Comparison of ENCODE assay signal across 8 cellular contexts in genomic region chr9:19379697-19380046, GRCh38. TPM values are rescaled to one million over a fixed set of nuclear protein-coding genes. Genes with fewer than 3 reads are reported as not detected.
DNase-seq lines count a peak whose midpoint lies in the region; ATAC-seq and TF ChIP-seq lines count a peak whose summit lies in the region.

No MANE protein-coding gene starts in this region.

- H3K4me1 Mint-ChIP-seq in T-helper 2 cell treated with Interferon-gamma antibody and Interleukin-4, amounts not matched to agents 5 μg/mL and 100 μg/mL, for 36 hours (ENCODE audit: low read depth): peaks cover 36% of the 10 kb centered on the region
- H3K4me1 Mint-ChIP-seq in nephron: peaks cover 43% of the 10 kb centered on the region

- H3K36me3 ChIP-seq in BLaER1: peaks cover 47% of the 10 kb centered on the region

- peak overlapping the region; percentile 99 for H3K9ac ChIP-seq in BLaER1

- no peaks in the 10 kb centered on the region for H3K27me3 ChIP-seq in BLaER1

- peak overlapping the region; percentile 98 for H3K27ac Mint-ChIP-seq in T-helper 2 cell treated with Interferon-gamma antibody and Interleukin-4, amounts not matched to agents 5 μg/mL and 100 μg/mL, for 36 hours
- peak overlapping the region; percentile 98 to 99 (median 99) for H3K27ac Mint-ChIP-seq in nephron

- H3K36me3 Mint-ChIP-seq in T-helper 2 cell treated with Interferon-gamma antibody and Interleukin-4, amounts not matched to agents 5 μg/mL and 100 μg/mL, for 36 hours (ENCODE audit: low read depth): peaks cover 56% of the 10 kb centered on the region
- H3K36me3 Mint-ChIP-seq in nephron (ENCODE audit: low read depth): peaks cover 51% of the 10 kb centered on the region

- H3K4me3 Mint-ChIP-seq in T-helper 2 cell treated with Interferon-gamma antibody and Interleukin-4, amounts not matched to agents 5 μg/mL and 100 μg/mL, for 36 hours: peak overlapping the region; percentile 92
- H3K4me3 Mint-ChIP-seq in nephron: peak overlapping the region; percentile 96 to 100 (median 96)

- peak overlapping the region; percentile 98 for H3K27ac ChIP-seq in BLaER1

- ATAC-seq in GM19328 (IDR thresholded peaks at IDR 0.05; ENCODE audit: unreplicated experiment) (peak; percentile 27), HG03280 (IDR thresholded peaks at IDR 0.05; ENCODE audit: unreplicated experiment) (peak; percentile 36), esophagus mucosa (peak; percentile 36)

- H3K9me3 Mint-ChIP-seq in T-helper 2 cell treated with Interferon-gamma antibody and Interleukin-4, amounts not matched to agents 5 μg/mL and 100 μg/mL, for 36 hours: no peaks in the 10 kb centered on the region
- no peaks in the 10 kb centered on the region for H3K9me3 Mint-ChIP-seq in nephron

- peak overlapping the region; percentile 91 for H3K4me2 ChIP-seq in BLaER1

- no peaks in the 10 kb centered on the region for H3K9me3 ChIP-seq in BLaER1

- peaks cover 51% of the 10 kb centered on the region for H4K20me1 ChIP-seq in BLaER1

- no peaks in the 10 kb centered on the region for H3K27me3 Mint-ChIP-seq in T-helper 2 cell treated with Interferon-gamma antibody and Interleukin-4, amounts not matched to agents 5 μg/mL and 100 μg/mL, for 36 hours (ENCODE audit: low read depth)
- no peaks in the 10 kb centered on the region for H3K27me3 Mint-ChIP-seq in nephron (ENCODE audit: low read depth)

- peaks cover 39% of the 10 kb centered on the region for H3K4me1 ChIP-seq in BLaER1

- DNase-seq in T-helper 2 cell treated with Interferon-gamma antibody and Interleukin-4, amounts not matched to agents 5 μg/mL and 100 μg/mL, for 36 hours (ENCODE audit: low spot score): no peak
- DNase-seq in NCI-H187 treated with DMSO at 0.1 percent for 48 hours (lab: John Stamatoyannopoulos, UW) (no peak), T1000 (lab: John Stamatoyannopoulos, UW) (no peak)

- no peak for TF ChIP-seq CTCF in nephron (IDR thresholded peaks at IDR 0.05; ENCODE audit: unreplicated experiment in 3 of 3)

- H3K4me3 ChIP-seq in BLaER1: peak overlapping the region; percentile 88

RNA-seq across cellular contexts. Expression of gene RPS6, which starts 0.4 kb away (rescaled TPM):
- total RNA-seq in esophagus mucosa: 2,212 TPM

RNA-seq across cellular contexts. Expression of gene ACER2, which starts 29.1 kb away (rescaled TPM):
- 3.1 TPM for total RNA-seq in esophagus mucosa
